8 cellular contexts compared by ENCODE assay signal in genomic region chr17:40559016-40559853, GRCh38. TPM values are rescaled to one million over a fixed set of nuclear protein-coding genes. Genes with fewer than 3 reads are reported as not detected.
DNase-seq lines count a peak whose midpoint lies in the region; ATAC-seq, FAIRE-seq and TF ChIP-seq lines count a peak whose summit lies in the region.

No MANE protein-coding gene starts in this region.

- DNase-seq in GM13977 (ENCODE audit: low spot score) (peak; percentile 2), fibroblast of mammary gland (ENCODE audit: low read depth) (peak; percentile 82), gastrocnemius medialis (no peak), SW 1271 (lab: John Stamatoyannopoulos, UW) (no peak), GM19240 (ENCODE audit: insufficient read length, low spot score) (no peak), urothelium cell line (ENCODE audit: low spot score) (no peak)
- DNase-seq in activated CD8-positive, alpha-beta T cell treated with anti-CD3 and anti-CD28 coated beads for 36 hours = peak; percentile 2

- no peaks in the 10 kb centered on the region for H3K36me3 ChIP-seq in gastrocnemius medialis

- ATAC-seq in activated CD8-positive, alpha-beta T cell treated with anti-CD3 and anti-CD28 coated beads for 36 hours = no peak
- ATAC-seq in gastrocnemius medialis = no peak
- ATAC-seq in GM21447 (IDR thresholded peaks at IDR 0.05; ENCODE audit: unreplicated experiment) = no peak

- H3K4me3 Mint-ChIP-seq in activated CD8-positive, alpha-beta T cell treated with anti-CD3 and anti-CD28 coated beads for 36 hours = peak overlapping the region; percentile 96

- peaks cover 70% of the 10 kb centered on the region for H3K4me1 Mint-ChIP-seq in activated CD8-positive, alpha-beta T cell treated with anti-CD3 and anti-CD28 coated beads for 36 hours (ENCODE audit: low read depth)

- in situ Hi-C loops in GM13977 (cut with MboI; ENCODE audit: low pct_unique_long_range_greater_than_20kb, low sequenced_read_pairs, unreplicated experiment) (no loop called here), gastrocnemius medialis (cut with MboI; ENCODE audit: low sequenced_read_pairs in 4 of 4) (no loop called here)

- POLR2A ChIA-PET in activated CD8-positive, alpha-beta T cell treated with anti-CD3 and anti-CD28 coated beads for 36 hours (lab: Charles Lee) = interaction anchor here (0.7 to 22.7 kb wide), 14 partner anchors 7 to 1130 kb away, joined by 3 to 787 read pairs (median 4); partner anchors contain the start of gene EIF1

- no peaks in the 10 kb centered on the region for H3K27me3 Mint-ChIP-seq in activated CD8-positive, alpha-beta T cell treated with anti-CD3 and anti-CD28 coated beads for 36 hours

- CTCF ChIA-PET in activated CD8-positive, alpha-beta T cell treated with anti-CD3 and anti-CD28 coated beads for 36 hours (lab: Charles Lee) = interaction anchor here (0.6 to 22.4 kb wide), 33 partner anchors 10 to 240 kb away, joined by 3 to 336 read pairs (median 6); partner anchors contain the start of gene TOP2A

- peak overlapping the region; percentile 99 for H3K27ac Mint-ChIP-seq in activated CD8-positive, alpha-beta T cell treated with anti-CD3 and anti-CD28 coated beads for 36 hours

- H3K9me3 ChIP-seq in gastrocnemius medialis = no peaks in the 10 kb centered on the region

- H3K36me3 Mint-ChIP-seq in activated CD8-positive, alpha-beta T cell treated with anti-CD3 and anti-CD28 coated beads for 36 hours (ENCODE audit: low read depth) = peaks cover 100% of the 10 kb centered on the region

- H3K9me3 Mint-ChIP-seq in activated CD8-positive, alpha-beta T cell treated with anti-CD3 and anti-CD28 coated beads for 36 hours = no peaks in the 10 kb centered on the region

- TF ChIP-seq POLR2A in gastrocnemius medialis (IDR thresholded peaks at IDR 0.05) = no peak

- peak overlapping the region in 3 of 4 donors; percentile 63 to 73 (median 67) for H3K27ac ChIP-seq in gastrocnemius medialis

- no peak for TF ChIP-seq CTCF in GM13977 (IDR thresholded peaks at IDR 0.05; ENCODE audit: extremely low read depth, insufficient read depth, missing control alignments)
- no peak for TF ChIP-seq CTCF in activated CD8-positive, alpha-beta T cell treated with anti-CD3 and anti-CD28 coated beads for 36 hours (IDR thresholded peaks at IDR 0.05)
- no peak for TF ChIP-seq CTCF in fibroblast of mammary gland (conservative IDR thresholded peaks at IDR 0.05; ENCODE audit: control insufficient read depth, insufficient read depth, low read depth, low read length)
- no peak for TF ChIP-seq CTCF in gastrocnemius medialis (IDR thresholded peaks at IDR 0.05 in 4 of 5, conservative IDR thresholded peaks at IDR 0.05 in 1 of 5)

- H3K4me3 ChIP-seq in fibroblast of mammary gland (ENCODE audit: control insufficient read depth, low read depth, low read length) = no peak overlapping the region
- H3K4me3 ChIP-seq in gastrocnemius medialis = no peak overlapping the region

- intact Hi-C loops in activated CD8-positive, alpha-beta T cell treated with anti-CD3 and anti-CD28 coated beads for 36 hours (cut with micrococcal nuclease) = no loop called here
- intact Hi-C loops in gastrocnemius medialis (cut with DNase I; ENCODE audit: low total_unique reads) = loop anchor here (10.0 kb wide), 1 partner anchor 264 kb away; no protein-coding TSS in a partner anchor

- no peak for FAIRE-seq in urothelium cell line (lab: Jason Lieb, UNC)

- H3K4me1 ChIP-seq in gastrocnemius medialis = peaks cover 7 to 9% of the 10 kb centered on the region in 2 donors

- H3K27me3 ChIP-seq in gastrocnemius medialis = no peaks in the 10 kb centered on the region

RNA-seq across cellular contexts. Expression of gene CCR7, which starts 6.0 kb away (rescaled TPM):
- 100 to 1,000 TPM; 297 to 302 TPM for total RNA-seq in activated CD8-positive, alpha-beta T cell treated with anti-CD3 and anti-CD28 coated beads for 36 hours
- under 1 TPM in 1 of 4 donors, not detected in 3; 0.11 TPM for total RNA-seq in gastrocnemius medialis

RNA-seq across cellular contexts. Expression of gene TNS4, which starts 57.8 kb away (rescaled TPM):
- 1 to 10 TPM; 5.8 to 6.3 TPM for total RNA-seq in activated CD8-positive, alpha-beta T cell treated with anti-CD3 and anti-CD28 coated beads for 36 hours
- total RNA-seq in gastrocnemius medialis = under 1 TPM in 1 of 4 donors, not detected in 3; 0.18 TPM

Comparison
In these comparisons a context has a peak if more than half of its experiments do, and no peak if none do; other contexts are left out.
1. DNase-seq: peak in GM13977 (single experiment), activated CD8-positive, alpha-beta T cell treated with anti-CD3 and anti-CD28 coated beads for 36 hours (single experiment) and fibroblast of mammary gland (single experiment); none in gastrocnemius medialis (0 of 2), SW 1271 (0 of 2), GM19240 (single experiment) and urothelium cell line (single experiment).
2. RNA of gene CCR7, which starts 6.0 kb away (total RNA-seq): 297 to 302 TPM in activated CD8-positive, alpha-beta T cell treated with anti-CD3 and anti-CD28 coated beads for 36 hours; 0.11 TPM in gastrocnemius medialis; every median in the first group is over 100 times any median in the second.
3. RNA of gene TNS4, which starts 57.8 kb away (total RNA-seq): 5.8 to 6.3 TPM in activated CD8-positive, alpha-beta T cell treated with anti-CD3 and anti-CD28 coated beads for 36 hours; 0.18 TPM in gastrocnemius medialis; every median in the first group is over 4 times any median in the second.